Comparison of ENCODE assay signal across 19 cellular contexts in the genomic region with DNA sequence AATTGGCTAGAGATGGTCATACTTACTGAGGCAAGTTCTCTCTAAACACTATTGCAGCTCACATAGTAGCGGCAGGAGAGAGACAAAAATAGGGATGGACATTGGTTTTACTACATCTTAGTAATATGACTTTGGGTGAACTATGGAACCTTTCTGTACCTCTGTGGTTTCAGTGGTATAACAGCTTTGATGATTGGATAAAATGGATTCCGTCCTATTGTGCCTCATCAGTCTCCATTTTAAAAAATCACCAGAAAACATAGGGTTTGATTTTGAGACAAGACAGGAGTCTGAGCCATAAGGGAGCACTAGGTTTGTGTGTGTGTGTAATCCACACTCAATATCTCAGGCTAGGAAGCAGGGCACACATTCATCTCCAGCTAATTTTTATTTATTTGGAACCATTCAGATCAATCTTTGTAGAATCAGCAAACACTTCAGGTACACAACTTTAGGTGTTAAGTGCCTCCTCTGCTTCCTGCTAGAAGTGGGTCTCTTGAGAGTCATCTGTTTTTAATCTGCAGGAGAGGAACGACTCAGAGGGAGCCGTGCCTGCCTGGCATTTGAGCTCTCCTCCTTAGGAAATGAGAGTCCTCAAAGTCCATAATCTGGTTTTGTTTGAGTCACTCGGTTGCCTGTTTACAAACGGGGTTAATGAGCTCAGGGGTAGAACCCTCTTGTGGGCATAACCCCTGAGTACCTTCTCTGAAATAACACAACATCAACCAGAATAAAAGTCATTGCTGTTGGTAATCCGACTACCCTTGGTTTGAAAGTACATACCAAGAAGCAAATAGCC.
DNase-seq lines count a peak whose midpoint lies in the region; ATAC-seq and TF ChIP-seq lines count a peak whose summit lies in the region.
"Had no signal": no experiment of that assay in that cellular context is flagged by ENCODE, and none has a peak within 500 bp of the region (broad histone marks: within the 10 kb centered on the region; RNA-seq: fewer than 3 reads in every experiment).

No MANE protein-coding gene starts in this region.

- ATAC-seq in right cardiac atrium = no peak

- CTCF ChIA-PET in HEK293T (lab: Yijun Ruan, JAX) = no interaction called here

- no peak overlapping the region for H3K27ac ChIP-seq in right cardiac atrium (ENCODE audit: low read length)
- H3K27ac ChIP-seq: BLaER1, sigmoid colon, SJSA1, testis had no signal

- H3K27me3 ChIP-seq in right cardiac atrium (ENCODE audit: control insufficient read depth, insufficient read depth) = no peaks in the 10 kb centered on the region
- H3K27me3 ChIP-seq: BLaER1, sigmoid colon, SJSA1, testis had no signal

- intact Hi-C loops in right cardiac atrium (cut with DNase I) = loop anchor here in 2 of 4 donors (10.0 kb wide), 1 partner anchor 211 kb away; no protein-coding TSS in a partner anchor

- no peaks in the 10 kb centered on the region for H3K4me1 ChIP-seq in right cardiac atrium (ENCODE audit: control insufficient read depth, insufficient read depth, low read length)
- H3K4me1 ChIP-seq: BLaER1, SJSA1, testis had no signal

- WGBS in right cardiac atrium = 66% methylated on average over 7 of the region's 7 CpGs

- peak; percentile 31 for DNase-seq in AG09309 (ENCODE audit: low read depth)
- DNase-seq in GM04504 (ENCODE audit: low read depth) = peak; percentile 14
- DNase-seq in RPMI7951 (ENCODE audit: low read depth) = peak; percentile 68
- DNase-seq in islet precursor cell = peak; percentile 55
- DNase-seq in right cardiac atrium = no peak
- no peak for DNase-seq in GF-D8 (lab: John Stamatoyannopoulos, UW)
- DNase-seq in middle frontal gyrus (ENCODE audit: extremely low spot score, low spot score) = no peak
- no peak for DNase-seq in HEK293T (ENCODE audit: extremely low spot score)
- DNase-seq: activated CD4-positive, CD25-positive, alpha-beta regulatory T cell treated with anti-CD3 and anti-CD28 coated beads, Interleukin-2, amount 50 U/mL, for 72 hours; activated effector memory CD4-positive, alpha-beta T cell treated with anti-CD3 and anti-CD28 coated beads, Interleukin-2, amount 50 U/mL, for 16 hours; amygdala; kidney; NCI-H1105; nucleus accumbens; sigmoid colon; T-helper 9 cell; testis had no signal

- no peak overlapping the region for H3K4me3 ChIP-seq in AG09309 (ENCODE audit: control insufficient read depth, low read depth, low read length)
- no peak overlapping the region for H3K4me3 ChIP-seq in right cardiac atrium (ENCODE audit: low read length)
- H3K4me3 ChIP-seq: BLaER1, sigmoid colon, SJSA1, testis had no signal

- no peak for TF ChIP-seq CTCF in AG09309 (IDR thresholded peaks at IDR 0.05; ENCODE audit: control insufficient read depth, insufficient read depth, low read depth, low read length, missing control alignments)

- POLR2A ChIA-PET in HEK293T (lab: Yijun Ruan, JAX) = no interaction called here

- H3K9me3 ChIP-seq in right cardiac atrium (ENCODE audit: control insufficient read depth, low read length) = no peaks in the 10 kb centered on the region
- H3K9me3 ChIP-seq: sigmoid colon, SJSA1, testis had no signal

TF ChIP-seq in HEK293T, 16 proteins besides CTCF, POLR2A, EP300 and RAD21:
- no peak for TF ChIP-seq LEF1 (IDR thresholded peaks at IDR 0.05; ENCODE audit: borderline replicate concordance)
- no peak for TF ChIP-seq SP1 (IDR thresholded peaks at IDR 0.05)
- TF ChIP-seq ZNF384 (IDR thresholded peaks at IDR 0.05) = no peak
- no peak for TF ChIP-seq CTBP1 (IDR thresholded peaks at IDR 0.05; ENCODE audit: borderline replicate concordance)
- TF ChIP-seq NFRKB (IDR thresholded peaks at IDR 0.05) = no peak
- no peak for TF ChIP-seq ARNT (IDR thresholded peaks at IDR 0.05)
- no peak for TF ChIP-seq FOXA1 (IDR thresholded peaks at IDR 0.05)
- TF ChIP-seq ELF4 (IDR thresholded peaks at IDR 0.05) = no peak
- TF ChIP-seq L3MBTL2 (conservative IDR thresholded peaks at IDR 0.05) = no peak
- no peak for TF ChIP-seq TARDBP (IDR thresholded peaks at IDR 0.05)

Comparison
In these comparisons a context has a peak if more than half of its experiments do, and no peak if none do; other contexts are left out.
1. DNase-seq: peak in AG09309 (single experiment), GM04504 (single experiment), RPMI7951 (single experiment) and islet precursor cell (single experiment); none in right cardiac atrium (0 of 3), GF-D8 (single experiment), middle frontal gyrus (single experiment) and HEK293T (single experiment).